Comparison of ENCODE assay signal across 21 cellular contexts in genomic region chr6:83574783-83575182, GRCh38.
"Had no signal": no experiment of that assay in that cellular context is flagged by ENCODE, and none has a peak within 500 bp of the region (broad histone marks: within the 10 kb centered on the region; RNA-seq: fewer than 3 reads in every experiment).

No MANE protein-coding gene starts in this region.

- FAIRE-seq: bronchial epithelial cell had no signal

- H3K4me2 ChIP-seq: PC-9 had no signal

- H3K4me3 ChIP-seq: ascending aorta, body of pancreas, PC-9 had no signal

- H2AFZ ChIP-seq: PC-9 had no signal

- H3K9me3 ChIP-seq: ascending aorta, body of pancreas had no signal

- H3K4me1 ChIP-seq: ascending aorta, body of pancreas had no signal

- DNase-seq: activated CD4-positive, alpha-beta T cell treated with anti-CD3 and anti-CD28 coated beads for 48 hours; activated CD4-positive, alpha-beta T cell treated with anti-CD3 and anti-CD28 coated beads, Interleukin-2, amount 50 U/mL, for 48 hours; activated CD4-positive, CD25-positive, alpha-beta regulatory T cell treated with anti-CD3 and anti-CD28 coated beads, Interleukin-2, amount 50 U/mL, for 72 hours; activated CD8-positive, alpha-beta memory T cell treated with anti-CD3 and anti-CD28 coated beads, Interleukin-2, amount 10 ng/mL, durations not matched to agents 7 days and 5 days; activated effector memory CD4-positive, alpha-beta T cell treated with Interleukin-2 at 50 U/mL for 16 hours; activated naive CD4-positive, alpha-beta T cell treated with Interleukin-2 at 50 U/mL for 16 hours; activated naive CD8-positive, alpha-beta T cell treated with anti-CD3 and anti-CD28 coated beads, Interleukin-2, amount 50 U/mL, for 24 hours; activated T-cell treated with anti-CD3 and anti-CD28 coated beads, Interleukin-2, amount 50 U/mL, for 24 hours; amniotic stem cell; body of pancreas; Karpas-422; NCI-H1105 treated with DMSO at 0.1 percent for 48 hours; NCI-H1436 treated with DMSO at 0.1 percent for 48 hours; NCI-H187; NCI-H2081; NCI-H446; NCI-H524; PC-9; SHP77 treated with DMSO at 0.1 percent for 48 hours had no signal

- H3K27me3 ChIP-seq: ascending aorta, body of pancreas had no signal

- H3K27ac ChIP-seq: ascending aorta, body of pancreas, PC-9 had no signal
